In the genomic region with DNA sequence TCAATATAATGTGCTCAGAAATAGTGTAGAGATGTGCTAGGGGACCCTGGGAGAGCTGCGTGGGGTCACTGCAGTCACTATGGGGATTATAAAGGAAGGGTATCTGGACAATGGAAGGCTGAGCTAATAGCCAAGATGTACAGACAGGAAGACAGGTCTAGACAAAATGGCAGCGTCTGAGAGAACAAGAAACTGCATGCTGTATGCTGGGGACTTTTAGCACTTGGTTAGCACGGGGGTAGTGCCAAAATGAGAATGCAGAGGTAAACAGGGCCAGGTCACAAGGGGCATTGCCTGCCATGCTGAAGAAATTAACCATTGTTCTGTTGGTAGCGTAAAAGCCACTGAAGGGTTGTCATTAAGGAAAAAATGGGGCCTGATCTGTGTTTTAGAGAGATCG, we compare ENCODE assay signal across 16 cellular contexts.
"Had no signal": no experiment of that assay in that cellular context is flagged by ENCODE, and none has a peak within 500 bp of the region (broad histone marks: within the 10 kb centered on the region; RNA-seq: fewer than 3 reads in every experiment).

No MANE protein-coding gene starts in this region.

- H3K27me3 Mint-ChIP-seq: activated CD8-positive, alpha-beta T cell treated with anti-CD3 and anti-CD28 coated beads for 36 hours had no signal

- H3K4me1 ChIP-seq: tibial artery had no signal

- H3K9me3 Mint-ChIP-seq: activated CD8-positive, alpha-beta T cell treated with anti-CD3 and anti-CD28 coated beads for 36 hours; activated naive CD4-positive, alpha-beta T cell treated with anti-CD3 and anti-CD28 coated beads, Interleukin-2, amount 50 U/mL, for 72 hours; activated T-cell treated with anti-CD3 and anti-CD28 coated beads, Interleukin-2, amount 50 U/mL, for 72 hours; WTC11 had no signal

- H3K27ac Mint-ChIP-seq: activated CD8-positive, alpha-beta T cell treated with anti-CD3 and anti-CD28 coated beads for 36 hours; activated naive CD4-positive, alpha-beta T cell treated with anti-CD3 and anti-CD28 coated beads, Interleukin-2, amount 50 U/mL, for 72 hours; activated T-cell treated with anti-CD3 and anti-CD28 coated beads, Interleukin-2, amount 50 U/mL, for 72 hours; WTC11 had no signal

- ATAC-seq: activated CD8-positive, alpha-beta T cell treated with anti-CD3 and anti-CD28 coated beads for 36 hours; activated T-cell treated with anti-CD3 and anti-CD28 coated beads, Interleukin-2, amount 50 U/mL, for 72 hours had no signal

- FAIRE-seq: colon, TTC549, urothelium cell line had no signal

- H3K27ac ChIP-seq: esophagus squamous epithelium, neutrophil, tibial artery had no signal

- DNase-seq: activated CD4-positive, alpha-beta T cell treated with anti-CD3 and anti-CD28 coated beads for 4 hours; activated CD8-positive, alpha-beta memory T cell treated with anti-CD3 and anti-CD28 coated beads, Interleukin-2, amount 50 U/mL, for 4 hours; activated CD8-positive, alpha-beta T cell treated with anti-CD3 and anti-CD28 coated beads for 36 hours; activated gamma-delta T cell; activated T-cell treated with anti-CD3 and anti-CD28 coated beads, Interleukin-2, amount 50 U/mL, for 72 hours; esophagus squamous epithelium; hypothalamus; stimulated activated CD4-positive, alpha-beta T cell treated with anti-CD3 and anti-CD28 coated beads, Interleukin-2, amount 100 ng/mL, for 48 hours; stimulated activated naive CD4-positive, alpha-beta T cell; tibial artery had no signal

- H3K4me3 ChIP-seq: esophagus squamous epithelium, tibial artery had no signal

- H3K36me3 Mint-ChIP-seq: activated naive CD4-positive, alpha-beta T cell treated with anti-CD3 and anti-CD28 coated beads, Interleukin-2, amount 50 U/mL, for 72 hours; WTC11 had no signal

- H3K4me3 Mint-ChIP-seq: activated CD8-positive, alpha-beta T cell treated with anti-CD3 and anti-CD28 coated beads for 36 hours; activated T-cell treated with anti-CD3 and anti-CD28 coated beads, Interleukin-2, amount 50 U/mL, for 72 hours; WTC11 had no signal

- H3K36me3 ChIP-seq: esophagus squamous epithelium, neutrophil, tibial artery had no signal

- H3K9me3 ChIP-seq: esophagus squamous epithelium, neutrophil, tibial artery had no signal

- H3K4me1 Mint-ChIP-seq: WTC11 had no signal

- H3K27me3 ChIP-seq: esophagus squamous epithelium had no signal
